ENCODE assay signal across 7 cellular contexts in the genomic region with DNA sequence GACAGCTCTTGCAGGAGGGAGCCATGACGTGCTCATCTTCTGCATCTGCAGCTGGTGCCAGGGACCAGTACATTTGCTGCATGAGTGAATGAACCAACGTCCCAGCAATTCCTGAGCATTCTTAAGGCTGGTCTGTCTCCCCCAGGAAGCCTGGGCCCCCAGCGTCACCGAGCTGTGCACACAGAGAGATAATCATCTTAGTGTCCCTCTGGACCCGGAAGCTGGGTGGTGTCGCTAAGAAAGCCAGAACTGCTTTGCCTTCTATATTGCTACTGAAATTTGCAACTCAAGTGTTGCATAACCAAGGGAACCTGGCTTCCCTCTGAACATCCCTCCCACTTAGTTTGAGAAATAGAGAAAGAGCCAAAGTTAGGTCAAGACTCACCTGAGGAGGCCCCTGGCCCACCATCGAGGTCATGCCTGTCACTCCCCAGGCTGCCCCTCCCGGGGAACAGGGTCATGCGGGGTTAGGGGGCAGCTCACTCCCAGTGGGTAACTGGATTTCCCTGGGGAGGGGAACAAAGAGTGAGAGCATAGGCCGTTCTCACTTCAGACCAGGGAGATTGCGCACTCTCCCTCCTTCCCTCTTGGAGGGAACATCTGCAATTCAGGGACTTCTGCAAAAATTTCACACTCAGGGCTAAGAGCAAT.
A peak's percentile ranks its signal among the peaks of the same experiment; 100 is the strongest.
DNase-seq lines count a peak whose midpoint lies in the region; ATAC-seq and TF ChIP-seq lines count a peak whose summit lies in the region.

No MANE protein-coding gene starts in this region.

- peak overlapping the region; percentile 90 for H3K27ac Mint-ChIP-seq in activated T-cell treated with anti-CD3 and anti-CD28 coated beads, Interleukin-2, amount 50 U/mL, for 72 hours

- no peaks in the 10 kb centered on the region for H3K27me3 Mint-ChIP-seq in activated T-cell treated with anti-CD3 and anti-CD28 coated beads, Interleukin-2, amount 50 U/mL, for 72 hours (ENCODE audit: low read depth)

- H3K27me3 ChIP-seq in layer of hippocampus (ENCODE audit: control insufficient read depth, insufficient read depth, low read length) (no peaks in the 10 kb centered on the region), thoracic aorta (replicated peaks; ENCODE audit: insufficient read depth) (no peaks in the 10 kb centered on the region)

- H3K36me3 ChIP-seq in thoracic aorta, result no peaks in the 10 kb centered on the region

- H3K4me3 ChIP-seq in thoracic aorta, result peak overlapping the region; percentile 57

- ATAC-seq in GM19397 (IDR thresholded peaks at IDR 0.05; ENCODE audit: unreplicated experiment), result peak; percentile 42
- ATAC-seq in HG03103 (IDR thresholded peaks at IDR 0.05; ENCODE audit: low read depth, unreplicated experiment), result peak; percentile 33
- peak in 1 of 2 donors; percentile 25 for ATAC-seq in activated T-cell treated with anti-CD3 and anti-CD28 coated beads, Interleukin-2, amount 50 U/mL, for 72 hours (replicated peaks in 1 of 2)
- ATAC-seq in thoracic aorta (ENCODE audit: insufficient number of reproducible peaks, low FRiP score, low read depth), result no peak

- peaks cover 5 to 6% of the 10 kb centered on the region in 2 donors for H3K9me3 Mint-ChIP-seq in activated T-cell treated with anti-CD3 and anti-CD28 coated beads, Interleukin-2, amount 50 U/mL, for 72 hours

- H3K4me1 Mint-ChIP-seq in activated T-cell treated with anti-CD3 and anti-CD28 coated beads, Interleukin-2, amount 50 U/mL, for 72 hours (ENCODE audit: low read depth), result peaks cover 28% of the 10 kb centered on the region

- H3K4me3 Mint-ChIP-seq in activated T-cell treated with anti-CD3 and anti-CD28 coated beads, Interleukin-2, amount 50 U/mL, for 72 hours, result peak overlapping the region; percentile 66 to 68

- peaks cover 15% of the 10 kb centered on the region for H3K9me3 ChIP-seq in thoracic aorta

- H3K4me1 ChIP-seq in thoracic aorta (ENCODE audit: control insufficient read depth in 1 of 2, low read depth in 2 of 2), result peaks cover 15 to 36% of the 10 kb centered on the region in 2 donors

- no peak for DNase-seq in activated T-cell treated with anti-CD3 and anti-CD28 coated beads, Interleukin-2, amount 50 U/mL, for 72 hours
- DNase-seq in thoracic aorta (ENCODE audit: low spot score) (no peak), RKO (ENCODE audit: low spot score) (no peak), NCI-H1694 treated with DMSO at 0.1 percent for 48 hours (lab: John Stamatoyannopoulos, UW) (no peak)

- H3K27ac ChIP-seq in layer of hippocampus (ENCODE audit: low read depth, low read length) (peak overlapping the region; percentile 75), thoracic aorta (peak overlapping the region; percentile 46 to 65)

- no peak for TF ChIP-seq CTCF in thoracic aorta (IDR thresholded peaks at IDR 0.05)

- peaks cover 8 to 25% of the 10 kb centered on the region in 2 donors for H3K36me3 Mint-ChIP-seq in activated T-cell treated with anti-CD3 and anti-CD28 coated beads, Interleukin-2, amount 50 U/mL, for 72 hours (ENCODE audit: insufficient read depth in 2 of 2)
